Comparison of ENCODE assay signal across 1 cellular context in genomic region chr10:86821600-86821999, GRCh38.
A peak's percentile ranks its signal among the peaks of the same experiment; 100 is the strongest.
TF ChIP-seq lines count a peak whose summit lies in the region.

No MANE protein-coding gene starts in this region.

TF ChIP-seq in HEK293, 187 proteins besides CTCF, POLR2A, EP300 and RAD21 (continued from another document):
- TF ChIP-seq ZFP37 (tag by site-specific recombination; IDR thresholded peaks at IDR 0.05) (no peak), SP7 (tag by site-specific recombination; IDR thresholded peaks at IDR 0.05) (no peak), ZNF658 (tag by site-specific recombination; IDR thresholded peaks at IDR 0.05) (no peak), ZIC2 (tag by site-specific recombination; IDR thresholded peaks at IDR 0.05) (no peak), ZNF398 (tag by site-specific recombination; IDR thresholded peaks at IDR 0.05) (peak; percentile 92), TSHZ1 (tag by site-specific recombination; IDR thresholded peaks at IDR 0.05; ENCODE audit: borderline replicate concordance) (no peak), HOXC10 (CRISPR knock-in tag; IDR thresholded peaks at IDR 0.05) (no peak), ZNF776 (tag by site-specific recombination; IDR thresholded peaks at IDR 0.05; ENCODE audit: borderline replicate concordance) (no peak), ZNF626 (tag by site-specific recombination; IDR thresholded peaks at IDR 0.05) (no peak), ZNF148 (tag by site-specific recombination; IDR thresholded peaks at IDR 0.05; ENCODE audit: borderline replicate concordance) (no peak), ZBTB1 (tag by site-specific recombination; IDR thresholded peaks at IDR 0.05) (no peak), ATF2 (tag by site-specific recombination; IDR thresholded peaks at IDR 0.05; ENCODE audit: low read depth) (peak; percentile 82), ZNF529 (tag by site-specific recombination; IDR thresholded peaks at IDR 0.05; ENCODE audit: insufficient replicate concordance) (no peak), ZBTB10 (tag by site-specific recombination; IDR thresholded peaks at IDR 0.05) (no peak), ZNF843 (tag by site-specific recombination; IDR thresholded peaks at IDR 0.05) (no peak), SETDB1 (IDR thresholded peaks at IDR 0.05; ENCODE audit: insufficient read length, low read length) (peak; percentile 21), ZNF677 (tag by site-specific recombination; IDR thresholded peaks at IDR 0.05) (no peak), RBAK (tag by site-specific recombination; IDR thresholded peaks at IDR 0.05) (no peak), WT1 (tag by site-specific recombination; IDR thresholded peaks at IDR 0.05) (no peak), ZNF830 (tag by site-specific recombination; IDR thresholded peaks at IDR 0.05; ENCODE audit: low read depth) (no peak), ZNF704 (tag by site-specific recombination; IDR thresholded peaks at IDR 0.05) (no peak)
